14 cellular contexts compared by ENCODE assay signal in the genomic region with DNA sequence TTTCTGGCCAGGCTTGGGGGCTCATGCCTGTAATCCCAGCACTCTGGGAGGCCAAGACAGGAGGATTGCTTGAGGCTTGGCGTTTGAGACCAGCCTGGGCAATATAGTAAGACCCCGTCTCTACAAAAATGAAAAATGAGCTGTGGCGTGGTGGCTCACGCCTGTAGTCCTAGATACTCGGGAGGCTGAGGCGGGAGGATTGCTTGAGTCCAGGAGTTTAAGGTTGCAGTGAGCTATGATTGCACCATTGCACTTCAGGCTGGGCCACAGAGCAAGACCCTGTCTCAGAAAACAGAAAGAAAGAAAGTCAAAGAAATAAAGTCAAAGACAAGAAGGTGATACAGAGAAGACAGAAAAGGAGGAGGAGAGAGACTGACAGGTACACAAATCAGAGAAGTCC. TPM values are rescaled to one million over a fixed set of nuclear protein-coding genes. Genes with fewer than 3 reads are reported as not detected.
DNase-seq lines count a peak whose midpoint lies in the region; ATAC-seq and TF ChIP-seq lines count a peak whose summit lies in the region.
"Had no signal": no experiment of that assay in that cellular context is flagged by ENCODE, and none has a peak within 500 bp of the region (broad histone marks: within the 10 kb centered on the region; RNA-seq: fewer than 3 reads in every experiment).

No MANE protein-coding gene starts in this region.

- POLR2A ChIA-PET in WTC11 (lab: Charles Lee) = interaction anchor here (1.2 kb wide), 1 partner anchor 8 kb away, joined by 3 read pairs; no protein-coding TSS in a partner anchor
- POLR2A ChIA-PET in OCI-LY7 (lab: Charles Lee) = no interaction called here

- H2AFZ ChIP-seq in OCI-LY7 (ENCODE audit: low read length) = no peak overlapping the region

- H3K4me1 Mint-ChIP-seq in Calu3 (ENCODE audit: low read depth, unreplicated experiment) (peaks cover 16% of the 10 kb centered on the region), WTC11 (peaks cover 16% of the 10 kb centered on the region), nephron progenitor cell (peaks cover 19% of the 10 kb centered on the region)

- no peak for TF ChIP-seq POLR2A in body of pancreas (IDR thresholded peaks at IDR 0.05)

- 66 to 80% methylated on average over 6 of the region's 6 CpGs for WGBS in body of pancreas, 2 donors

- H3K9me3 ChIP-seq in OCI-LY7 (ENCODE audit: low read length) = no peaks in the 10 kb centered on the region
- H3K9me3 ChIP-seq in body of pancreas = no peaks in the 10 kb centered on the region
- H3K9me3 ChIP-seq: BLaER1 treated with 17β-estradiol and CSF1 and Interleukin-3, amounts not matched to agents 10 nM and 100 nM had no signal

- H3K36me3 Mint-ChIP-seq in Calu3 (ENCODE audit: insufficient read depth, unreplicated experiment) (peaks cover 32% of the 10 kb centered on the region), WTC11 (no peaks in the 10 kb centered on the region), nephron progenitor cell (ENCODE audit: low read depth) (no peaks in the 10 kb centered on the region)
- H3K36me3 Mint-ChIP-seq: CD8-positive, alpha-beta T cell had no signal

- H3K27ac Mint-ChIP-seq in Calu3 (ENCODE audit: unreplicated experiment) (no peak overlapping the region), WTC11 (no peak overlapping the region), nephron progenitor cell (peak overlapping the region; percentile 6)
- H3K27ac Mint-ChIP-seq: B cell; CD8-positive, alpha-beta T cell had no signal

- DNase-seq in Calu3 (no peak), WTC11 (ENCODE audit: low spot score) (no peak), nephron progenitor cell (no peak), OCI-LY7 (ENCODE audit: low spot score) (no peak), body of pancreas (no peak), DMS79 treated with DMSO at 0.1 percent for 48 hours (lab: John Stamatoyannopoulos, UW) (no peak)
- DNase-seq: 8988T; CD8-positive, alpha-beta T cell; DMS 273 treated with DMSO at 0.1 percent for 48 hours; GDM1; H9 had no signal

- H3K27me3 ChIP-seq in body of pancreas = peaks cover 0 to 19% of the 10 kb centered on the region in 2 donors

- H4K20me1 ChIP-seq in OCI-LY7 (ENCODE audit: insufficient read depth, low read length) = no peaks in the 10 kb centered on the region
- H4K20me1 ChIP-seq: BLaER1 treated with 17β-estradiol and CSF1 and Interleukin-3, amounts not matched to agents 10 nM and 100 nM had no signal

- H3K9me2 ChIP-seq in OCI-LY7 (ENCODE audit: insufficient read depth, low read length) = no peaks in the 10 kb centered on the region

- H3K79me2 ChIP-seq in OCI-LY7 (ENCODE audit: insufficient read depth, low read depth, low read length) = no peaks in the 10 kb centered on the region

- H3K4me3 Mint-ChIP-seq in Calu3 (ENCODE audit: low read depth, unreplicated experiment) (peak overlapping the region; percentile 51), WTC11 (no peak overlapping the region), nephron progenitor cell (peak overlapping the region; percentile 4)
- H3K4me3 Mint-ChIP-seq: B cell; CD8-positive, alpha-beta T cell had no signal

- no peak overlapping the region for H3K4me3 ChIP-seq in OCI-LY7 (ENCODE audit: low read depth, low read length, poor library complexity, severe bottlenecking)
- no peak overlapping the region for H3K4me3 ChIP-seq in body of pancreas
- H3K4me3 ChIP-seq: BLaER1 treated with 17β-estradiol and CSF1 and Interleukin-3, amounts not matched to agents 10 nM and 100 nM had no signal

- H3K27me3 Mint-ChIP-seq in Calu3 (ENCODE audit: unreplicated experiment) (no peaks in the 10 kb centered on the region), WTC11 (ENCODE audit: low read depth) (peaks cover 24% of the 10 kb centered on the region), nephron progenitor cell (ENCODE audit: low read depth, poor library complexity) (peaks cover 21% of the 10 kb centered on the region)

- H3K27ac ChIP-seq in OCI-LY7 (ENCODE audit: low read depth, low read length, poor library complexity, severe bottlenecking) (no peak overlapping the region), body of pancreas (no peak overlapping the region)

- no peak overlapping the region for H3K4me2 ChIP-seq in OCI-LY7 (ENCODE audit: low read length)

- BruUV-seq in Calu3 (replicated peaks; lab: Mats Ljungman, UMichigan) (TSS peak; percentile 53), OCI-LY7 (replicated peaks; lab: Mats Ljungman, UMichigan) (no TSS peak)

- H3K4me1 ChIP-seq in OCI-LY7 (ENCODE audit: insufficient read depth, low read length, poor library complexity, severe bottlenecking) (peaks cover 16% of the 10 kb centered on the region), body of pancreas (peaks cover 6% of the 10 kb centered on the region)

- TF ChIP-seq CTCF in Calu3 (IDR thresholded peaks at IDR 0.05; ENCODE audit: unreplicated experiment) = no peak
- no peak for TF ChIP-seq CTCF in WTC11 (IDR thresholded peaks at IDR 0.05)
- TF ChIP-seq CTCF in nephron progenitor cell (IDR thresholded peaks at IDR 0.05) = no peak
- no peak for TF ChIP-seq CTCF in OCI-LY7 (conservative IDR thresholded peaks at IDR 0.05; ENCODE audit: low read length)
- no peak for TF ChIP-seq CTCF in body of pancreas (IDR thresholded peaks at IDR 0.05)

- no peak for ATAC-seq in WTC11
- ATAC-seq in GM21367 (IDR thresholded peaks at IDR 0.05; ENCODE audit: unreplicated experiment) = no peak
- ATAC-seq in body of pancreas = no peak
- ATAC-seq: CD8-positive, alpha-beta T cell had no signal

- no peaks in the 10 kb centered on the region for H3K36me3 ChIP-seq in OCI-LY7 (ENCODE audit: insufficient read depth, low read length)
- no peaks in the 10 kb centered on the region for H3K36me3 ChIP-seq in body of pancreas (replicated peaks in 1 of 2; ENCODE audit: insufficient read depth in 1 of 2, low read depth in 2 of 2)
- H3K36me3 ChIP-seq: BLaER1 treated with 17β-estradiol and CSF1 and Interleukin-3, amounts not matched to agents 10 nM and 100 nM had no signal

- intact Hi-C loops in Calu3 (cut with micrococcal nuclease; ENCODE audit: unreplicated experiment) (loop anchor here (2.0 to 10.0 kb wide), 2 partner anchors 126 to 146 kb away; a partner anchor contains a TSS), OCI-LY7 (cut with micrococcal nuclease; ENCODE audit: unreplicated experiment) (no loop called here), body of pancreas (cut with DNase I) (no loop called here)

- CTCF ChIA-PET in Calu3 (lab: Charles Lee) = interaction anchor here (0.8 to 1.3 kb wide), 4 partner anchors 8 to 41 kb away, joined by 3 to 5 read pairs (median 4); no protein-coding TSS in a partner anchor
- CTCF ChIA-PET in WTC11 (lab: Charles Lee) = interaction anchor here (0.6 to 2.1 kb wide), 6 partner anchors 8 to 159 kb away, joined by 3 to 6 read pairs (median 4); no protein-coding TSS in a partner anchor
- CTCF ChIA-PET in OCI-LY7 (lab: Charles Lee; ENCODE audit: unreplicated experiment) = no interaction called here

- H3K9me3 Mint-ChIP-seq in Calu3 (ENCODE audit: low read depth, unreplicated experiment) (no peaks in the 10 kb centered on the region), WTC11 (no peaks in the 10 kb centered on the region), nephron progenitor cell (no peaks in the 10 kb centered on the region)
- H3K9me3 Mint-ChIP-seq: CD8-positive, alpha-beta T cell; H9 had no signal

TF ChIP-seq in WTC11, 78 proteins besides CTCF, POLR2A, EP300 and RAD21:
- TF ChIP-seq CREM (CRISPR knock-in tag; IDR thresholded peaks at IDR 0.05) (no peak), ZNF121 (CRISPR knock-in tag; IDR thresholded peaks at IDR 0.05) (peak; percentile 99), KAT7 (CRISPR knock-in tag; IDR thresholded peaks at IDR 0.05; ENCODE audit: borderline replicate concordance) (no peak), ZBTB21 (CRISPR knock-in tag; IDR thresholded peaks at IDR 0.05; ENCODE audit: borderline replicate concordance) (no peak), TP53 (CRISPR knock-in tag; IDR thresholded peaks at IDR 0.05) (no peak)
- TF ChIP-seq, protein P1, sequence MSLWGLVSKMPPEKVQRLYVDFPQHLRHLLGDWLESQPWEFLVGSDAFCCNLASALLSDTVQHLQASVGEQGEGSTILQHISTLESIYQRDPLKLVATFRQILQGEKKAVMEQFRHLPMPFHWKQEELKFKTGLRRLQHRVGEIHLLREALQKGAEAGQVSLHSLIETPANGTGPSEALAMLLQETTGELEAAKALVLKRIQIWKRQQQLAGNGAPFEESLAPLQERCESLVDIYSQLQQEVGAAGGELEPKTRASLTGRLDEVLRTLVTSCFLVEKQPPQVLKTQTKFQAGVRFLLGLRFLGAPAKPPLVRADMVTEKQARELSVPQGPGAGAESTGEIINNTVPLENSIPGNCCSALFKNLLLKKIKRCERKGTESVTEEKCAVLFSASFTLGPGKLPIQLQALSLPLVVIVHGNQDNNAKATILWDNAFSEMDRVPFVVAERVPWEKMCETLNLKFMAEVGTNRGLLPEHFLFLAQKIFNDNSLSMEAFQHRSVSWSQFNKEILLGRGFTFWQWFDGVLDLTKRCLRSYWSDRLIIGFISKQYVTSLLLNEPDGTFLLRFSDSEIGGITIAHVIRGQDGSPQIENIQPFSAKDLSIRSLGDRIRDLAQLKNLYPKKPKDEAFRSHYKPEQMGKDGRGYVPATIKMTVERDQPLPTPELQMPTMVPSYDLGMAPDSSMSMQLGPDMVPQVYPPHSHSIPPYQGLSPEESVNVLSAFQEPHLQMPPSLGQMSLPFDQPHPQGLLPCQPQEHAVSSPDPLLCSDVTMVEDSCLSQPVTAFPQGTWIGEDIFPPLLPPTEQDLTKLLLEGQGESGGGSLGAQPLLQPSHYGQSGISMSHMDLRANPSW (CRISPR knock-in tag; conservative IDR thresholded peaks at IDR 0.05; ENCODE audit: low read depth) = no peak

RNA-seq across cellular contexts. Expression of a gene that starts 2.5 kb away (rescaled TPM):
- total RNA-seq in Calu3 (2022) = 137 and 144 TPM in 2 replicates
- total RNA-seq in WTC11 (2021) = 2.5 to 3.3 TPM (median 2.5 TPM) in 3 replicates
- total RNA-seq in OCI-LY7 (2014; rRNA removed; shearing (Covaris generic)) = 4.9 and 5.9 TPM in 2 replicates
- total RNA-seq in OCI-LY7 (2022) = 1.2 and 1.8 TPM in 2 replicates
- total RNA-seq in body of pancreas = not detected
- total RNA-seq: B cell; CD8-positive, alpha-beta T cell had no signal

RNA-seq across cellular contexts. Expression of a gene that starts 26.2 kb away (rescaled TPM):
- 13.4 and 19.0 TPM in 2 replicates for total RNA-seq in Calu3 (2022)
- total RNA-seq in WTC11 (2021) = 12.5 to 15.7 TPM (median 15.1 TPM) in 3 replicates
- total RNA-seq in OCI-LY7 (2014; rRNA removed; shearing (Covaris generic)) = not detected in 2 replicates
- not detected in 2 replicates for total RNA-seq in OCI-LY7 (2022)
- total RNA-seq in body of pancreas = not detected
- total RNA-seq: B cell; CD8-positive, alpha-beta T cell had no signal

Comparison
In these comparisons a context has a peak if more than half of its experiments do, and no peak if none do; other contexts are left out.
1. RNA of a gene that starts 2.5 kb away (total RNA-seq): 137 to 144 TPM in Calu3; 1.2 to 5.9 TPM in OCI-LY7, 2.5 to 3.3 TPM in WTC11 and not detected in body of pancreas; every median in the first group is over 10 times any median in the second.
2. RNA of a gene that starts 26.2 kb away (total RNA-seq): 13.4 to 19.0 TPM in Calu3 and 12.5 to 15.7 TPM in WTC11; not detected in OCI-LY7 and not detected in body of pancreas; every median in the first group is over 10 times any median in the second.